ENCODE assay signal across 1 cellular context in genomic region chr12:108616941-108617858, GRCh38.
TF ChIP-seq lines count a peak whose summit lies in the region.

No MANE protein-coding gene starts in this region.

TF ChIP-seq in GM23338, 12 proteins besides CTCF, POLR2A, EP300 and RAD21:
- TF ChIP-seq REST (IDR thresholded peaks at IDR 0.05; ENCODE audit: unreplicated experiment) (no peak), NANOG (IDR thresholded peaks at IDR 0.05; ENCODE audit: borderline replicate concordance) (no peak), JUNB (IDR thresholded peaks at IDR 0.05; ENCODE audit: unreplicated experiment) (no peak), CREB1 (CRISPR knock-in tag; IDR thresholded peaks at IDR 0.05; ENCODE audit: low read depth) (no peak), EZH2 (IDR thresholded peaks at IDR 0.05; ENCODE audit: low read depth, unreplicated experiment) (no peak), ETS1 (IDR thresholded peaks at IDR 0.05) (no peak), EZH2phosphoT487 (IDR thresholded peaks at IDR 0.05; ENCODE audit: unreplicated experiment) (no peak), ZNF331 (CRISPR knock-in tag; IDR thresholded peaks at IDR 0.05; ENCODE audit: low read depth) (no peak), ZNF114 (CRISPR knock-in tag; IDR thresholded peaks at IDR 0.05) (no peak), POLR2AphosphoS5 (IDR thresholded peaks at IDR 0.05; ENCODE audit: low read depth) (no peak), ZNF462 (CRISPR knock-in tag; IDR thresholded peaks at IDR 0.05) (no peak), STAT1 (IDR thresholded peaks at IDR 0.05; ENCODE audit: unreplicated experiment) (no peak)
